Comparison of ENCODE assay signal across 8 cellular contexts in genomic region chr15:85296615-85297402, GRCh38.
DNase-seq lines count a peak whose midpoint lies in the region; ATAC-seq and TF ChIP-seq lines count a peak whose summit lies in the region.

No MANE protein-coding gene starts in this region.

- TF ChIP-seq CTCF in C4-2B (conservative IDR thresholded peaks at IDR 0.05): peak; percentile 88

- no peak overlapping the region for H3K23ac ChIP-seq in mesendoderm (ENCODE audit: low read length)

- no peak overlapping the region for H3K27ac ChIP-seq in C4-2B
- no peak overlapping the region for H3K27ac ChIP-seq in mesendoderm (ENCODE audit: low read depth, low read length)

- peak; percentile 61 for DNase-seq in GM19238 (ENCODE audit: insufficient read length, low spot score)
- DNase-seq in NCI-H526 treated with DMSO at 0.1 percent for 48 hours (lab: John Stamatoyannopoulos, UW): peak; percentile 82
- DNase-seq in activated CD4-positive, alpha-beta T cell treated with anti-CD3 and anti-CD28 coated beads, Interleukin-2, amount 50 U/mL, for 4 hours: peak; percentile 59 to 63
- peak; percentile 75 for DNase-seq in ecto neural progenitor cell (ENCODE audit: low spot score)
- peak; percentile 75 for DNase-seq in mesendoderm
- peak; percentile 17 to 47 for DNase-seq in stimulated activated CD8-positive, alpha-beta memory T cell treated with anti-CD3 and anti-CD28 coated beads, Interleukin-15, amount 100 ng/mL, for 4 hours (ENCODE audit: low read depth in 2 of 2)

- peak; percentile 84 for ATAC-seq in HG03378 (IDR thresholded peaks at IDR 0.05; ENCODE audit: unreplicated experiment)

- H4K5ac ChIP-seq in mesendoderm (ENCODE audit: low read length): no peak overlapping the region

- H4K8ac ChIP-seq in mesendoderm (ENCODE audit: low read depth, low read length): no peak overlapping the region

- H3K4me1 ChIP-seq in mesendoderm (ENCODE audit: control insufficient read depth, low read depth, low read length): no peaks in the 10 kb centered on the region

- H3K4ac ChIP-seq in mesendoderm (ENCODE audit: low read depth, low read length): no peak overlapping the region

- no peaks in the 10 kb centered on the region for H3K79me1 ChIP-seq in mesendoderm (ENCODE audit: low read length)

- no CpG with 5 or more reads among the region's 14 CpGs for WGBS in mesendoderm (ENCODE audit: extremely low coverage, insufficient coverage, low lambda C conversion rate)

- no peak overlapping the region for H3K56ac ChIP-seq in mesendoderm (ENCODE audit: low read length)

- H3K18ac ChIP-seq in mesendoderm (ENCODE audit: low read length): no peak overlapping the region

- H2BK120ac ChIP-seq in mesendoderm (ENCODE audit: low read depth, low read length): no peak overlapping the region

- no peak overlapping the region for H3K4me3 ChIP-seq in mesendoderm (ENCODE audit: low read length)

- H3K36me3 ChIP-seq in mesendoderm (ENCODE audit: control insufficient read depth, insufficient read depth, low read length): no peaks in the 10 kb centered on the region

- no peak overlapping the region for H2BK5ac ChIP-seq in mesendoderm (ENCODE audit: low read length)

- H3K9ac ChIP-seq in mesendoderm (ENCODE audit: low read length): no peak overlapping the region

- H3K4me2 ChIP-seq in mesendoderm (ENCODE audit: low read length): no peak overlapping the region

- H3K27me3 ChIP-seq in mesendoderm (ENCODE audit: insufficient read depth, low read length, poor library complexity): no peaks in the 10 kb centered on the region

- no peak overlapping the region for H2AK5ac ChIP-seq in mesendoderm (ENCODE audit: low read length)

- H3K79me2 ChIP-seq in mesendoderm (ENCODE audit: control insufficient read depth, insufficient read depth, low read length): no peaks in the 10 kb centered on the region

- H2BK15ac ChIP-seq in mesendoderm (replicated peaks; ENCODE audit: low read depth): no peak overlapping the region

Comparison
In these comparisons a context has a peak if more than half of its experiments do, and no peak if none do; other contexts are left out.
1. DNase-seq: peak in every context shown above with its lines; median percentile 82 in NCI-H526 treated with DMSO at 0.1 percent for 48 hours; 75 in ecto neural progenitor cell; 75 in mesendoderm; 61 in GM19238; 61 in activated CD4-positive, alpha-beta T cell treated with anti-CD3 and anti-CD28 coated beads, Interleukin-2, amount 50 U/mL, for 4 hours; 32 in stimulated activated CD8-positive, alpha-beta memory T cell treated with anti-CD3 and anti-CD28 coated beads, Interleukin-15, amount 100 ng/mL, for 4 hours.